In the genomic region with DNA sequence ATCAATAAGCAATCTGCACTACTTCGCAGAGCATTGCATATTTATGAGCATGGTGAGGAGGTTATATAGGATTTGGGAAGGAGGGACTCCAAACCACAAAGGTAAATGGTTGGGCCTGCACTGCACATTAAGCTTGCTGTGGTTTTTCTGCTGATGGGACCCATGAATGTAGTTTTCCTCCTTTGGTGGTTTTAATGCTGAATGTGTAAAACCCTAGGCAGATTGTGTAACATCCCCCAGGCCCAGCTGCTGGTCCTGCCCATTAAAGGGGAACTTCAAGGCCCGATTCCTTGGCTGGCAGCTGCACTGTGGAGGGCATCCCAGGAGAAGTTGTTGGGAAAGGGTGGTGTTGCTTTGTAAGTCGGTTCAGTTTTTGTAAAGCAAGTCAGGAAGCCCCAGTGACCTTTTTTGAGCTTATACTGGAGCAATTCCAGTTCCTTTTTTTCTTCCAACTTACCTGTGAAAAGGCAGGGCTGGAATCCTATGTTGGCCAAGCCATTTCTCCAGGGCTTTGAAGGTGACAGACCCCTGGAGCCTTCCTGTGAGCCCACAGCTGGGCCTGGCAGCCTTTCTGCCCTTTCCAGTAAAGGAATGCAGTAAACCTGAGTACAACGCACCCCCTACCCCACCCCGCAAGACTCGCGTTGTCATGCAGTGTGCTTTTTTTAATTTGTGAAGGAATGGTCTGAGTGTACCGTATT, we compare ENCODE assay signal across 9 cellular contexts. TPM values are rescaled to one million over a fixed set of nuclear protein-coding genes. Genes with fewer than 3 reads are reported as not detected.
DNase-seq lines count a peak whose midpoint lies in the region; ATAC-seq and TF ChIP-seq lines count a peak whose summit lies in the region.
"Had no signal": no experiment of that assay in that cellular context is flagged by ENCODE, and none has a peak within 500 bp of the region (broad histone marks: within the 10 kb centered on the region; RNA-seq: fewer than 3 reads in every experiment).

No MANE protein-coding gene starts in this region.

- POLR2A ChIA-PET in RWPE1 (lab: Yijun Ruan, JAX; ENCODE audit: low non-redundant PET) = interaction anchor here (0.5 to 4.2 kb wide), 3 partner anchors 12 to 20 kb away, joined by 3 to 28 read pairs (median 7); no protein-coding TSS in a partner anchor

- CTCF ChIA-PET in RWPE1 (lab: Yijun Ruan, JAX) = interaction anchor here (1.1 to 1.2 kb wide), 2 partner anchors 87 to 190 kb away, joined by 3 read pairs; no protein-coding TSS in a partner anchor

- TF ChIP-seq CTCF in RWPE1 (conservative IDR thresholded peaks at IDR 0.05; ENCODE audit: low read depth) (no peak), fibroblast of the aortic adventitia (IDR thresholded peaks at IDR 0.05; ENCODE audit: insufficient read depth, low read length) (no peak), omental fat pad (IDR thresholded peaks at IDR 0.05) (no peak)

- peak overlapping the region; percentile 84 for H3K4me3 ChIP-seq in fibroblast of the aortic adventitia (ENCODE audit: low read depth, low read length)

- H3K4me3 Mint-ChIP-seq in T-helper 2 cell treated with Interferon-gamma antibody and Interleukin-4, amounts not matched to agents 5 μg/mL and 100 μg/mL, for 36 hours = no peak overlapping the region
- H3K4me3 Mint-ChIP-seq: T-helper 1 cell treated with Interleukin-12 subunit alpha and Interleukin-12 subunit beta and Interleukin-4 antibody, amounts not matched to agents 30 μg/mL and 1 μg/mL, for 36 hours had no signal

- DNase-seq in Ammon's horn (ENCODE audit: low spot score) = peak; percentile 80
- DNase-seq in RWPE1 (ENCODE audit: low spot score) = peak; percentile 71
- DNase-seq in fibroblast of the aortic adventitia (ENCODE audit: low read depth) = peak; percentile 88
- no peak for DNase-seq in omental fat pad (ENCODE audit: low spot score)
- DNase-seq in NCI-H446 (lab: John Stamatoyannopoulos, UW) = no peak
- DNase-seq in T-helper 2 cell treated with Interferon-gamma antibody and Interleukin-4, amounts not matched to agents 5 μg/mL and 100 μg/mL, for 36 hours (ENCODE audit: low spot score) = no peak
- DNase-seq in NCI-H2029 (lab: John Stamatoyannopoulos, UW) = no peak

- no peak overlapping the region for H3K27ac Mint-ChIP-seq in T-helper 2 cell treated with Interferon-gamma antibody and Interleukin-4, amounts not matched to agents 5 μg/mL and 100 μg/mL, for 36 hours
- H3K27ac Mint-ChIP-seq: T-helper 1 cell treated with Interleukin-12 subunit alpha and Interleukin-12 subunit beta and Interleukin-4 antibody, amounts not matched to agents 30 μg/mL and 1 μg/mL, for 36 hours had no signal

- no peaks in the 10 kb centered on the region for H3K36me3 Mint-ChIP-seq in T-helper 2 cell treated with Interferon-gamma antibody and Interleukin-4, amounts not matched to agents 5 μg/mL and 100 μg/mL, for 36 hours (ENCODE audit: low read depth)

- no peaks in the 10 kb centered on the region for H3K9me3 Mint-ChIP-seq in T-helper 2 cell treated with Interferon-gamma antibody and Interleukin-4, amounts not matched to agents 5 μg/mL and 100 μg/mL, for 36 hours
- H3K9me3 Mint-ChIP-seq: T-helper 1 cell treated with Interleukin-12 subunit alpha and Interleukin-12 subunit beta and Interleukin-4 antibody, amounts not matched to agents 30 μg/mL and 1 μg/mL, for 36 hours had no signal

- H3K27me3 Mint-ChIP-seq in T-helper 2 cell treated with Interferon-gamma antibody and Interleukin-4, amounts not matched to agents 5 μg/mL and 100 μg/mL, for 36 hours (ENCODE audit: low read depth) = no peaks in the 10 kb centered on the region

- ATAC-seq in omental fat pad (ENCODE audit: low FRiP score) = peak; percentile 55
- ATAC-seq in activated CD4-positive, CD25-positive, alpha-beta regulatory T cell treated with anti-CD3 and anti-CD28 coated beads, Interleukin-2, amount 50 U/mL, for 24 hours = no peak

- H3K4me1 Mint-ChIP-seq in T-helper 2 cell treated with Interferon-gamma antibody and Interleukin-4, amounts not matched to agents 5 μg/mL and 100 μg/mL, for 36 hours (ENCODE audit: low read depth) = peaks cover 6% of the 10 kb centered on the region

- peak overlapping the region; percentile 100 for H3K27ac ChIP-seq in RWPE1

RNA-seq across cellular contexts. Expression of a gene that starts 43.1 kb away (rescaled TPM):
- total RNA-seq in fibroblast of the aortic adventitia (ENCODE audit: low replicate concordance) (19.3 and 49.3 TPM in 2 replicates), omental fat pad (10 to 100 TPM; 21.0 to 60.7 (median 45.8) TPM)

Comparison
In these comparisons a context has a peak if more than half of its experiments do, and no peak if none do; other contexts are left out.
1. DNase-seq: peak in Ammon's horn (single experiment), RWPE1 (single experiment) and fibroblast of the aortic adventitia (single experiment); none in omental fat pad (single experiment), NCI-H446 (0 of 2), T-helper 2 cell treated with Interferon-gamma antibody and Interleukin-4, amounts not matched to agents 5 μg/mL and 100 μg/mL, for 36 hours (single experiment) and NCI-H2029 (single experiment).